In genomic region chr2:222485367-222486211, GRCh38 we compare ENCODE assay signal across 33 cellular contexts.
DNase-seq lines count a peak whose midpoint lies in the region; ATAC-seq and TF ChIP-seq lines count a peak whose summit lies in the region.
"Had no signal": no experiment of that assay in that cellular context is flagged by ENCODE, and none has a peak within 500 bp of the region (broad histone marks: within the 10 kb centered on the region; RNA-seq: fewer than 3 reads in every experiment).

No MANE protein-coding gene starts in this region.

- H3T11ph ChIP-seq in H9 (ENCODE audit: low read length), result no peak overlapping the region

- H3K36me3 Mint-ChIP-seq in H9 (ENCODE audit: insufficient read depth in 1 of 3, low read depth in 3 of 3), result no peaks in the 10 kb centered on the region
- peaks cover 80% of the 10 kb centered on the region for H3K36me3 Mint-ChIP-seq in MCF 10A (ENCODE audit: insufficient read depth, unreplicated experiment)
- H3K36me3 Mint-ChIP-seq: activated naive CD8-positive, alpha-beta T cell; IgD-negative memory B cell; memory B cell; T-cell had no signal

- POLR2A ChIA-PET in MCF 10A (lab: Yijun Ruan, JAX), result interaction anchor here (0.6 to 0.9 kb wide), 3 partner anchors 9 to 167 kb away, joined by 3 to 4 read pairs (median 3); no protein-coding TSS in a partner anchor

- no peak overlapping the region for H3K18ac ChIP-seq in H9 (ENCODE audit: insufficient read length, low read depth, low read length)

- H3K4me1 ChIP-seq in heart right ventricle (peaks cover 0 to 15% (median 10%) of the 10 kb centered on the region in 9 donors), mucosa of descending colon (ENCODE audit: low read depth) (no peaks in the 10 kb centered on the region), upper lobe of right lung (no peaks in the 10 kb centered on the region), H9 (ENCODE audit: insufficient read depth, low read length) (no peaks in the 10 kb centered on the region)
- H3K4me1 ChIP-seq: BLaER1 treated with 17β-estradiol and CSF1 and Interleukin-3, amounts not matched to agents 10 nM and 100 nM; foreskin keratinocyte; prostate gland had no signal

- H3K9me3 Mint-ChIP-seq in H9, result no peaks in the 10 kb centered on the region
- H3K9me3 Mint-ChIP-seq in MCF 10A (ENCODE audit: unreplicated experiment), result no peaks in the 10 kb centered on the region
- H3K9me3 Mint-ChIP-seq: activated B cell treated with CpG ODN at 0.5 μM for 24 hours; activated CD4-positive, alpha-beta T cell treated with anti-CD3 and anti-CD28 coated beads, Interleukin-2, amount 10 ng/mL, durations not matched to agents 7 days and 5 days; IgD-negative memory B cell; memory B cell; T-cell had no signal

- no peak overlapping the region for H3K4ac ChIP-seq in H9 (ENCODE audit: low read depth, low read length)

- H3K23ac ChIP-seq in H9 (ENCODE audit: insufficient read length, low read depth, low read length), result no peak overlapping the region

- no peak overlapping the region for H3K27ac Mint-ChIP-seq in H9
- no peak overlapping the region for H3K27ac Mint-ChIP-seq in MCF 10A (ENCODE audit: low read depth, unreplicated experiment)
- H3K27ac Mint-ChIP-seq: activated B cell treated with CpG ODN at 0.5 μM for 24 hours; activated CD4-positive, alpha-beta T cell treated with anti-CD3 and anti-CD28 coated beads, Interleukin-2, amount 10 ng/mL, durations not matched to agents 7 days and 5 days; activated naive CD8-positive, alpha-beta T cell; IgD-negative memory B cell; memory B cell; T-cell had no signal

- no peaks in the 10 kb centered on the region for H3K79me2 ChIP-seq in H9 (ENCODE audit: insufficient read depth, low read length)

- H3K23me2 ChIP-seq in H9 (ENCODE audit: insufficient read length, low read depth, low read length, poor library complexity, severe bottlenecking), result no peaks in the 10 kb centered on the region

- no peak overlapping the region for H2BK15ac ChIP-seq in H9 (ENCODE audit: low read depth, low read length)

- H2BK20ac ChIP-seq in H9 (ENCODE audit: low read depth, low read length, poor library complexity, severe bottlenecking), result no peak overlapping the region

- H3K4me3 ChIP-seq in heart right ventricle (no peak overlapping the region), mucosa of descending colon (no peak overlapping the region), upper lobe of right lung (no peak overlapping the region)
- H3K4me3 ChIP-seq: BLaER1 treated with 17β-estradiol and CSF1 and Interleukin-3, amounts not matched to agents 10 nM and 100 nM; esophagus squamous epithelium; prostate gland; transverse colon had no signal

- TF ChIP-seq CTCF in heart right ventricle (IDR thresholded peaks at IDR 0.05), result no peak
- no peak for TF ChIP-seq CTCF in mucosa of descending colon (IDR thresholded peaks at IDR 0.05)
- TF ChIP-seq CTCF in upper lobe of right lung (IDR thresholded peaks at IDR 0.05), result no peak
- no peak for TF ChIP-seq CTCF in H9 (conservative IDR thresholded peaks at IDR 0.05)
- TF ChIP-seq CTCF in MCF 10A (IDR thresholded peaks at IDR 0.05; ENCODE audit: unreplicated experiment), result no peak

- no peaks in the 10 kb centered on the region for H3K79me1 ChIP-seq in H9 (ENCODE audit: insufficient read depth, low read depth, low read length, poor library complexity, severe bottlenecking)

- H3K4me3 Mint-ChIP-seq in H9 (no peak overlapping the region), MCF 10A (ENCODE audit: unreplicated experiment) (no peak overlapping the region)
- H3K4me3 Mint-ChIP-seq: activated B cell treated with CpG ODN at 0.5 μM for 24 hours; activated CD4-positive, alpha-beta T cell treated with anti-CD3 and anti-CD28 coated beads, Interleukin-2, amount 10 ng/mL, durations not matched to agents 7 days and 5 days; activated naive CD8-positive, alpha-beta T cell; IgD-negative memory B cell; memory B cell; T-cell had no signal

- no peak overlapping the region for H3K4me2 ChIP-seq in H9 (ENCODE audit: insufficient read depth, insufficient read length, low read length)
- H3K4me2 ChIP-seq: BLaER1 treated with 17β-estradiol and CSF1 and Interleukin-3, amounts not matched to agents 10 nM and 100 nM had no signal

- no peak overlapping the region for H2BK120ac ChIP-seq in H9 (ENCODE audit: low read depth, low read length, poor library complexity, severe bottlenecking)

- H4K5ac ChIP-seq in H9 (ENCODE audit: insufficient read length, low read depth, low read length), result no peak overlapping the region

- H3K9me3 ChIP-seq in heart right ventricle (no peaks in the 10 kb centered on the region), mucosa of descending colon (no peaks in the 10 kb centered on the region), upper lobe of right lung (no peaks in the 10 kb centered on the region), H9 (ENCODE audit: control insufficient read depth, low read depth, low read length) (no peaks in the 10 kb centered on the region)
- H3K9me3 ChIP-seq: BLaER1 treated with 17β-estradiol and CSF1 and Interleukin-3, amounts not matched to agents 10 nM and 100 nM; esophagus squamous epithelium; prostate gland; transverse colon had no signal

- H3K27me3 ChIP-seq in heart right ventricle (peaks cover 0 to 12% (median 0%) of the 10 kb centered on the region in 7 donors), upper lobe of right lung (peaks cover 6% of the 10 kb centered on the region), H9 (ENCODE audit: insufficient read depth, low read length) (peaks cover 3% of the 10 kb centered on the region; the same call in 1 of the 2 replicates)
- H3K27me3 ChIP-seq: BLaER1 treated with 17β-estradiol and CSF1 and Interleukin-3, amounts not matched to agents 10 nM and 100 nM; transverse colon had no signal

- no peak overlapping the region for H4K8ac ChIP-seq in H9 (replicated peaks; ENCODE audit: insufficient read length, low read depth, low read length)

- H2AFZ ChIP-seq in H9 (ENCODE audit: low read length), result no peak overlapping the region

- CTCF ChIA-PET in MCF 10A (lab: Yijun Ruan, JAX), result interaction anchor here (1.1 kb wide), 1 partner anchor 435 kb away, joined by 3 read pairs; no protein-coding TSS in a partner anchor

- BruUV-seq in MCF 10A (replicated peaks; lab: Mats Ljungman, UMichigan), result no TSS peak

- no peak overlapping the region for H3K56ac ChIP-seq in H9 (ENCODE audit: insufficient read length, low read depth, low read length)

- H2BK5ac ChIP-seq in H9 (ENCODE audit: insufficient read length, low read length), result no peak overlapping the region

- no peak overlapping the region; the same call in 1 of the 2 replicates for H3K14ac ChIP-seq in H9 (ENCODE audit: insufficient read depth, low read length)

- peak overlapping the region in 6 of 10 donors; percentile 3 to 69 (median 14) for H3K27ac ChIP-seq in heart right ventricle
- no peak overlapping the region for H3K27ac ChIP-seq in upper lobe of right lung
- no peak overlapping the region for H3K27ac ChIP-seq in H9 (ENCODE audit: insufficient read length, low read depth, low read length)
- H3K27ac ChIP-seq: 22Rv1; BLaER1 treated with 17β-estradiol and CSF1 and Interleukin-3, amounts not matched to agents 10 nM and 100 nM; esophagus squamous epithelium; foreskin keratinocyte; prostate gland; transverse colon had no signal

- intact Hi-C loops in heart right ventricle (cut with DNase I), result no loop called here
- intact Hi-C loops in mucosa of descending colon (cut with DNase I, micrococcal nuclease), result no loop called here
- intact Hi-C loops in upper lobe of right lung (cut with DNase I), result no loop called here
- intact Hi-C loops in MCF 10A (cut with micrococcal nuclease), result no loop called here

- H4K91ac ChIP-seq in H9 (ENCODE audit: insufficient read length, low read depth, low read length), result no peak overlapping the region

- no peak overlapping the region for H3K9ac ChIP-seq in H9 (ENCODE audit: extremely low read depth, insufficient read length, low read length)
- H3K9ac ChIP-seq: BLaER1 treated with 17β-estradiol and CSF1 and Interleukin-3, amounts not matched to agents 10 nM and 100 nM had no signal

- no peaks in the 10 kb centered on the region for H3K36me3 ChIP-seq in heart right ventricle
- no peaks in the 10 kb centered on the region for H3K36me3 ChIP-seq in mucosa of descending colon (ENCODE audit: low read depth)
- H3K36me3 ChIP-seq in upper lobe of right lung, result no peaks in the 10 kb centered on the region
- H3K36me3 ChIP-seq: BLaER1 treated with 17β-estradiol and CSF1 and Interleukin-3, amounts not matched to agents 10 nM and 100 nM; prostate gland; transverse colon had no signal

- peaks cover 76% of the 10 kb centered on the region for H3K27me3 Mint-ChIP-seq in H9 (ENCODE audit: low read depth)
- no peaks in the 10 kb centered on the region for H3K27me3 Mint-ChIP-seq in MCF 10A (ENCODE audit: insufficient read depth, unreplicated experiment)
- H3K27me3 Mint-ChIP-seq: activated B cell treated with CpG ODN at 0.5 μM for 24 hours, IgD-negative memory B cell, memory B cell had no signal

- ATAC-seq in heart right ventricle, result peak; percentile 38 to 81 (median 57)
- ATAC-seq in mucosa of descending colon, result peak; percentile 26
- peak; percentile 22 for ATAC-seq in upper lobe of right lung
- ATAC-seq: foreskin keratinocyte, T-cell had no signal

- H2BK12ac ChIP-seq in H9 (ENCODE audit: insufficient read length, low read depth, low read length), result no peak overlapping the region

- no peaks in the 10 kb centered on the region for H4K20me1 ChIP-seq in H9 (ENCODE audit: control insufficient read depth, insufficient read depth, insufficient read length)
- H4K20me1 ChIP-seq: BLaER1 treated with 17β-estradiol and CSF1 and Interleukin-3, amounts not matched to agents 10 nM and 100 nM had no signal

- DNase-seq in DMS 273 (lab: John Stamatoyannopoulos, UW; ENCODE audit: unreplicated experiment) (peak; percentile 45), DMS 273 treated with DMSO at 0.1 percent for 48 hours (lab: John Stamatoyannopoulos, UW) (no peak), heart right ventricle (peak in 1 of 2 donors; percentile 12), mucosa of descending colon (no peak), upper lobe of right lung (no peak), H9 (no peak), MCF 10A (ENCODE audit: unreplicated experiment) (no peak)
- DNase-seq in stimulated activated naive CD4-positive, alpha-beta T cell (lab: John Stamatoyannopoulos, UW), result no peak
- DNase-seq: activated B cell treated with CpG ODN at 0.5 μM for 24 hours; activated CD4-positive, alpha-beta T cell treated with anti-CD3 and anti-CD28 coated beads, Interleukin-2, amount 10 ng/mL, durations not matched to agents 7 days and 5 days; activated effector memory CD4-positive, alpha-beta T cell treated with anti-CD3 and anti-CD28 coated beads, Interleukin-2, amount 50 U/mL, for 16 hours; activated T-cell treated with anti-CD3 and anti-CD28 coated beads, Interleukin-2, amount 50 U/mL, for 1 hour; anterior cingulate cortex; caudate nucleus; cortex of kidney; esophagus squamous epithelium; foreskin keratinocyte; GDM1; kidney; NCI-H146; NCI-H2107; NCI-H82; RPMI8226; stimulated activated CD4-positive, alpha-beta T cell treated with anti-CD3 and anti-CD28 coated beads, Interleukin-15, amount 100 ng/mL, for 24 hours; stimulated activated CD4-positive, alpha-beta T cell treated with anti-CD3 and anti-CD28 coated beads, Interleukin-4, amount 100 ng/mL, for 4 hours; T-cell; transverse colon had no signal

- no peak overlapping the region for H2AK5ac ChIP-seq in H9 (ENCODE audit: insufficient read length, low read length)

- 54 to 63% methylated on average over 12 of the region's 12 CpGs for WGBS in heart right ventricle, 2 donors
- WGBS in H9 (ENCODE audit: extremely low coverage, insufficient read length, low lambda C conversion rate), result no CpG with 5 or more reads among the region's 12 CpGs

- H3K4me1 Mint-ChIP-seq in H9 (peaks cover 0 to 2% of the 10 kb centered on the region in 2 experiments; a peak in 1 of 4 replicates), MCF 10A (ENCODE audit: insufficient read depth, unreplicated experiment) (peaks cover 16% of the 10 kb centered on the region)
- H3K4me1 Mint-ChIP-seq: activated B cell treated with CpG ODN at 0.5 μM for 24 hours; activated CD4-positive, alpha-beta T cell treated with anti-CD3 and anti-CD28 coated beads, Interleukin-2, amount 10 ng/mL, durations not matched to agents 7 days and 5 days; IgD-negative memory B cell; memory B cell; T-cell had no signal

Comparison
In these comparisons a context has a peak if more than half of its experiments do, and no peak if none do; other contexts are left out.
1. H3K27ac ChIP-seq: peak in heart right ventricle (6 of 10); none in upper lobe of right lung (single experiment) and H9 (single experiment).
2. Peak in every context shown above with its lines, with median percentiles within 50 percentile points of each other: ATAC-seq.